In the genomic region with DNA sequence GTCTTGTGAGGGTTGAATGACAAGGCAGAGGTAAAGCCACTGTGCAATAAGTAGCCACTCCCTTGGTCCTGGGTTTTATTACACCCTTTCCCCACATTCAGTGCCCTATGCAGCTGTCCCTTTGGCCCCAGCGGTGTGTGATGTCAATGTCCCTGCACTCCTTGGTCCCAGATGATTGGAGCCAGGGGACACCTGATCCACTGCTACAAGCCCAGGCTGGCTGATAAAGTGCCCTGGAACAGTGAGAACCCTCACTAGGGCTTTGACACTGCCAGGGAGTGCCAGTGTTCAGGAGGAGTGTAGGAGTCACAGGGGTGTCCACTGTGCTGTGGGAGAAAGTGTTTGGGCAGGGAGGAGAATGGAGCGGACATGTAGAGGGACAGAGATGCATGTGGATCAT, we compare ENCODE assay signal across 18 cellular contexts. TPM values are rescaled to one million over a fixed set of nuclear protein-coding genes. Genes with fewer than 3 reads are reported as not detected.
DNase-seq lines count a peak whose midpoint lies in the region; ATAC-seq and TF ChIP-seq lines count a peak whose summit lies in the region.
"Had no signal": no experiment of that assay in that cellular context is flagged by ENCODE, and none has a peak within 500 bp of the region (broad histone marks: within the 10 kb centered on the region; RNA-seq: fewer than 3 reads in every experiment).

No MANE protein-coding gene starts in this region.

- H3K27me3 Mint-ChIP-seq in nephron progenitor cell (ENCODE audit: low read depth, poor library complexity): peaks cover 17% of the 10 kb centered on the region
- peaks cover 11% of the 10 kb centered on the region for H3K27me3 Mint-ChIP-seq in activated naive CD8-positive, alpha-beta T cell treated with anti-CD3 and anti-CD28 coated beads for 36 hours

- TF ChIP-seq POLR2A in heart left ventricle (IDR thresholded peaks at IDR 0.05): no peak

- DNase-seq in heart left ventricle (no peak), right atrium auricular region (ENCODE audit: low spot score) (no peak), right cardiac atrium (no peak), nephron progenitor cell (peak; percentile 13), sciatic nerve (ENCODE audit: low spot score) (no peak), DMS114 treated with DMSO at 0.1 percent for 48 hours (lab: John Stamatoyannopoulos, UW; ENCODE audit: unreplicated experiment) (no peak)
- DNase-seq in activated naive CD8-positive, alpha-beta T cell treated with anti-CD3 and anti-CD28 coated beads for 36 hours: no peak
- DNase-seq: BE2C, DMS79 treated with DMSO at 0.1 percent for 48 hours, NCI-H1105, NCI-H146, NCI-H2029 treated with DMSO at 0.1 percent for 48 hours, NCI-H69 had no signal

- H3K27ac Mint-ChIP-seq in nephron progenitor cell: peak overlapping the region; percentile 66
- no peak overlapping the region for H3K27ac Mint-ChIP-seq in activated naive CD8-positive, alpha-beta T cell treated with anti-CD3 and anti-CD28 coated beads for 36 hours
- H3K27ac Mint-ChIP-seq: IgD-negative memory B cell had no signal

- H3K9me3 ChIP-seq in heart left ventricle (no peaks in the 10 kb centered on the region), right atrium auricular region (no peaks in the 10 kb centered on the region), right cardiac atrium (ENCODE audit: control insufficient read depth, low read length) (no peaks in the 10 kb centered on the region)
- H3K9me3 ChIP-seq: BE2C had no signal

- intact Hi-C loops in heart left ventricle (cut with DNase I): no loop called here
- intact Hi-C loops in right cardiac atrium (cut with DNase I): no loop called here
- intact Hi-C loops in sciatic nerve (cut with DNase I): no loop called here

- 88 to 94% (median 94%) methylated on average over 2 of the region's 2 CpGs for WGBS in heart left ventricle, 4 donors
- WGBS in right cardiac atrium: 94% methylated on average over 2 of the region's 2 CpGs

- H3K36me3 ChIP-seq in heart left ventricle (no peaks in the 10 kb centered on the region), right atrium auricular region (no peaks in the 10 kb centered on the region)
- H3K36me3 ChIP-seq: BE2C had no signal

- no peak overlapping the region for H3K4me3 Mint-ChIP-seq in nephron progenitor cell
- no peak overlapping the region for H3K4me3 Mint-ChIP-seq in activated naive CD8-positive, alpha-beta T cell treated with anti-CD3 and anti-CD28 coated beads for 36 hours
- H3K4me3 Mint-ChIP-seq: IgD-negative memory B cell had no signal

- H3K4me1 ChIP-seq in heart left ventricle (no peaks in the 10 kb centered on the region), right atrium auricular region (no peaks in the 10 kb centered on the region), right cardiac atrium (ENCODE audit: control insufficient read depth, insufficient read depth, low read length) (no peaks in the 10 kb centered on the region)
- H3K4me1 ChIP-seq: BE2C had no signal

- ATAC-seq in heart left ventricle (peak; percentile 33 to 70 (median 52)), right cardiac atrium (peak; percentile 29 to 45), sciatic nerve (no peak)
- ATAC-seq: GM12878 had no signal

- H3K27ac ChIP-seq in heart left ventricle (no peak overlapping the region), right atrium auricular region (no peak overlapping the region), right cardiac atrium (ENCODE audit: low read length) (no peak overlapping the region)
- H3K27ac ChIP-seq: PC-9, RWPE1 had no signal

- H3K4me3 ChIP-seq in heart left ventricle: no peak overlapping the region
- H3K4me3 ChIP-seq in right atrium auricular region: no peak overlapping the region
- no peak overlapping the region for H3K4me3 ChIP-seq in right cardiac atrium (ENCODE audit: low read length)
- H3K4me3 ChIP-seq: GM12878, PC-9 had no signal

- H3K27me3 ChIP-seq in heart left ventricle (no peaks in the 10 kb centered on the region), right atrium auricular region (no peaks in the 10 kb centered on the region), right cardiac atrium (ENCODE audit: control insufficient read depth, insufficient read depth) (no peaks in the 10 kb centered on the region)
- H3K27me3 ChIP-seq: BE2C had no signal

- no peaks in the 10 kb centered on the region for H3K9me3 Mint-ChIP-seq in nephron progenitor cell
- H3K9me3 Mint-ChIP-seq in activated naive CD8-positive, alpha-beta T cell treated with anti-CD3 and anti-CD28 coated beads for 36 hours: no peaks in the 10 kb centered on the region
- H3K9me3 Mint-ChIP-seq: IgD-negative memory B cell had no signal

- H3K4me1 Mint-ChIP-seq in nephron progenitor cell: peaks cover 14% of the 10 kb centered on the region
- no peaks in the 10 kb centered on the region for H3K4me1 Mint-ChIP-seq in activated naive CD8-positive, alpha-beta T cell treated with anti-CD3 and anti-CD28 coated beads for 36 hours
- H3K4me1 Mint-ChIP-seq: IgD-negative memory B cell had no signal

- H3K36me3 Mint-ChIP-seq in nephron progenitor cell (ENCODE audit: low read depth): no peaks in the 10 kb centered on the region
- no peaks in the 10 kb centered on the region for H3K36me3 Mint-ChIP-seq in activated naive CD8-positive, alpha-beta T cell treated with anti-CD3 and anti-CD28 coated beads for 36 hours
- H3K36me3 Mint-ChIP-seq: IgD-negative memory B cell had no signal

- TF ChIP-seq CTCF in heart left ventricle (IDR thresholded peaks at IDR 0.05) (no peak), right atrium auricular region (IDR thresholded peaks at IDR 0.05) (no peak), nephron progenitor cell (IDR thresholded peaks at IDR 0.05) (no peak)

RNA-seq across cellular contexts. Expression of a gene that starts 30.4 kb away (rescaled TPM):
- total RNA-seq in heart left ventricle (not detected), right atrium auricular region (under 1 TPM in 1 of 2 donors, not detected in 1; 0.24 TPM), right cardiac atrium (not detected), sciatic nerve (0.27 TPM)
- polyA plus RNA-seq in heart left ventricle (not detected), right cardiac atrium (not detected)
- total RNA-seq in activated naive CD8-positive, alpha-beta T cell treated with anti-CD3 and anti-CD28 coated beads for 36 hours: not detected
- total RNA-seq: GM12878, NCI-H460, PC-9 had no signal
- polyA plus RNA-seq: GM12878, IgD-negative memory B cell had no signal

RNA-seq across cellular contexts. Expression of a gene that starts 40.9 kb away (rescaled TPM):
- total RNA-seq in heart left ventricle: 10 to 100 TPM in 5 of 9 donors, 1 to 10 TPM in 4; 6.0 to 22.9 (median 10.4) TPM
- 1 to 10 TPM; 2.4 to 7.0 TPM for polyA plus RNA-seq in heart left ventricle
- total RNA-seq in right atrium auricular region: 10 to 100 TPM; 13.3 to 15.5 TPM
- 10 to 100 TPM; 11.8 to 17.1 (median 13.0) TPM for total RNA-seq in right cardiac atrium
- polyA plus RNA-seq in right cardiac atrium: 4.8 TPM
- 16.9 TPM for total RNA-seq in sciatic nerve
- total RNA-seq in activated naive CD8-positive, alpha-beta T cell treated with anti-CD3 and anti-CD28 coated beads for 36 hours: 10 to 100 TPM; 27.5 to 28.1 TPM
